ENCODE assay signal across 8 cellular contexts in genomic region chr19:47227347-47228167, GRCh38. TPM values are rescaled to one million over a fixed set of nuclear protein-coding genes. Genes with fewer than 3 reads are reported as not detected.
A peak's percentile ranks its signal among the peaks of the same experiment; 100 is the strongest.
DNase-seq lines count a peak whose midpoint lies in the region; ATAC-seq, FAIRE-seq and TF ChIP-seq lines count a peak whose summit lies in the region.

No MANE protein-coding gene starts in this region.

- DNase-seq in SHP77 (lab: John Stamatoyannopoulos, UW) (peak; percentile 63 to 64), SHP77 treated with DMSO at 0.1 percent for 48 hours (lab: John Stamatoyannopoulos, UW) (no peak), LNCaP clone FGC (ENCODE audit: low read depth) (no peak), T-helper 9 cell (peak; percentile 30), coronary artery (ENCODE audit: low spot score) (peak; percentile 95), left lobe of liver (ENCODE audit: low spot score) (peak; percentile 78), D721Med (ENCODE audit: insufficient read length, low spot score) (no peak)
- peak; percentile 24 for DNase-seq in stimulated activated CD8-positive, alpha-beta memory T cell treated with anti-CD3 and anti-CD28 coated beads, Interleukin-12 subunit alpha, Interleukin-12 subunit beta, amount 100 ng/mL, for 4 hours (ENCODE audit: low read depth)

- no peak for TF ChIP-seq CTCF in LNCaP clone FGC (IDR thresholded peaks at IDR 0.05; ENCODE audit: control insufficient read depth, extremely low read depth, insufficient read depth)
- no peak for TF ChIP-seq CTCF in coronary artery (IDR thresholded peaks at IDR 0.05)
- no peak for TF ChIP-seq CTCF in D721Med (IDR thresholded peaks at IDR 0.05; ENCODE audit: insufficient read depth, missing control alignments)

- H3K4me3 ChIP-seq in LNCaP clone FGC (ENCODE audit: low read depth, low read length) = peak overlapping the region; percentile 49
- H3K4me3 ChIP-seq in coronary artery = peak overlapping the region; percentile 98

- peak overlapping the region; percentile 97 to 98 for H3K27ac ChIP-seq in coronary artery

- ATAC-seq in left lobe of liver = peak; percentile 3

- no peak for FAIRE-seq in D721Med (lab: Jason Lieb, UNC)

RNA-seq across cellular contexts. Expression of gene BBC3, which starts 3.4 kb away (rescaled TPM):
- 2.7 TPM for total RNA-seq in left lobe of liver

RNA-seq across cellular contexts. Expression of gene CCDC9, which starts 28.8 kb away (rescaled TPM):
- total RNA-seq in left lobe of liver = 10.4 TPM

RNA-seq across cellular contexts. Expression of gene INAFM1, which starts 47.1 kb away (rescaled TPM):
- 5.6 TPM for total RNA-seq in left lobe of liver

Comparison
In these comparisons a context has a peak if more than half of its experiments do, and no peak if none do; other contexts are left out.
1. DNase-seq: peak in SHP77 (2 of 2), T-helper 9 cell (single experiment), coronary artery (single experiment), left lobe of liver (single experiment) and stimulated activated CD8-positive, alpha-beta memory T cell treated with anti-CD3 and anti-CD28 coated beads, Interleukin-12 subunit alpha, Interleukin-12 subunit beta, amount 100 ng/mL, for 4 hours (single experiment); none in SHP77 treated with DMSO at 0.1 percent for 48 hours (single experiment), LNCaP clone FGC (single experiment) and D721Med (single experiment).